In the genomic region with DNA sequence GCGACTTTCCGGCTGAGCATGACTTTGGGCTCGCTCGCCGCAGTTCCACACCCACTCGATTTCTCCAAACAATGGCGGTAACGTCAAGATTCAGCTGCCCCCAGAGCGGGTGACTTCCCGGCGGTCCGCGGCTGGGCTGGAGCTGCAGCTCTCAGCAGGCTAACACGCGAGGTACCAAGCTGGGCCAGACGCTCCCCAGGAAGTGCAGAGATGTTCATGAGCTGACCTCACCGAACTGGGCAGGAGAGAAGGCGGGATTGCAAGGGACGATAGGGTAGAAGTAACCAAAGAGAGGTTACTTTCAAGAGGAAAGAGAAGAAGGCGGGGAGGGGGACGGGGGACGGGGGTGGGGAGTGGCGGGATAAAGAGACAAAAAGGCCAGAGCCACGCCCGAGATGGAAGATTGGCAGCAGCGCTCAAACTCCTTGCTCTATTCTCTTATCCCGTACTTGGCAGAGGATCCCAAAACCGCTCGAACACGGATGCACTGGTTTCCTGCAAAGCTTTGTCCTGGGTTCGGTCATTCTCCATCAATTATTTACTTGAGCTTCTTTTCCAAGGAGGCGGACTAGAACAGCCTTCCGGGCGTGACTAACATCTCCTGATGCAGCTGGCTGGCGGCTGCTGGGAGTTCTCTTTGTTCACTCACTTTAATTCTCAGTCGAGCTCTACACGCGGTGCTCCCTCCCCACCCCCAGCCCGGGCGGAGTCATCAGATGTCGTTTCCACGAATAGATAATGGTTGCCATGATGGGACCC, we compare ENCODE assay signal across 7 cellular contexts.
A peak's percentile ranks its signal among the peaks of the same experiment; 100 is the strongest.
DNase-seq lines count a peak whose midpoint lies in the region; ATAC-seq, FAIRE-seq and TF ChIP-seq lines count a peak whose summit lies in the region.

A gene (minus strand): TSS at position 626 of the 759 bp plus-strand sequence.

- peak within 1 kb of the TSS; percentile 88 for H3K27ac ChIP-seq in HUES48 (ENCODE audit: low read depth, low read length)

- ATAC-seq in stimulated activated memory B cell treated with anti-CD40 and anti-IgM and Interleukin-4, amounts not matched to agents 10 μg/mL and 1 μg/mL and 100 μg/mL, for 72 hours, result no peak
- no peak for ATAC-seq in HG03108 (IDR thresholded peaks at IDR 0.05; ENCODE audit: unreplicated experiment)

- H3K4me1 Mint-ChIP-seq in stimulated activated memory B cell treated with anti-CD40 and anti-IgM and Interleukin-4, amounts not matched to agents 10 μg/mL and 1 μg/mL and 100 μg/mL, for 72 hours, result peaks cover 27% of the 10 kb centered on the region

- no peaks in the 10 kb centered on the region for H3K36me3 Mint-ChIP-seq in stimulated activated memory B cell treated with anti-CD40 and anti-IgM and Interleukin-4, amounts not matched to agents 10 μg/mL and 1 μg/mL and 100 μg/mL, for 72 hours

- peaks cover 36% of the 10 kb centered on the region for H3K27me3 Mint-ChIP-seq in stimulated activated memory B cell treated with anti-CD40 and anti-IgM and Interleukin-4, amounts not matched to agents 10 μg/mL and 1 μg/mL and 100 μg/mL, for 72 hours

- H3K4me1 ChIP-seq in HUES48 (ENCODE audit: control insufficient read depth, insufficient read depth, low read length), result peaks cover 15% of the 10 kb centered on the region

- H3K4me3 ChIP-seq in HUES48 (ENCODE audit: low read depth, low read length), result peak within 1 kb of the TSS; percentile 94
- peak within 1 kb of the TSS; percentile 59 for H3K4me3 ChIP-seq in astrocyte of the cerebellum (ENCODE audit: low read depth, low read length)

- DNase-seq in RCC 7860 (ENCODE audit: low spot score), result peak; percentile 92
- peak; percentile 49 for DNase-seq in astrocyte of the cerebellum (ENCODE audit: low read depth)
- peak; percentile 75 for DNase-seq in left kidney (ENCODE audit: low read depth, low spot score)
- no peak for DNase-seq in T-helper 9 cell

- H3K27ac Mint-ChIP-seq in stimulated activated memory B cell treated with anti-CD40 and anti-IgM and Interleukin-4, amounts not matched to agents 10 μg/mL and 1 μg/mL and 100 μg/mL, for 72 hours, result no peak within 1 kb of the TSS

- peaks cover 28% of the 10 kb centered on the region for H3K27me3 ChIP-seq in HUES48 (ENCODE audit: control insufficient read depth, insufficient read depth, low read length)

- peak; percentile 90 for FAIRE-seq in RCC 7860 (lab: Jason Lieb, UNC)

- TF ChIP-seq CTCF in astrocyte of the cerebellum (IDR thresholded peaks at IDR 0.05; ENCODE audit: low read depth, low read length, missing control alignments), result no peak

- no peaks in the 10 kb centered on the region for H3K9me3 Mint-ChIP-seq in stimulated activated memory B cell treated with anti-CD40 and anti-IgM and Interleukin-4, amounts not matched to agents 10 μg/mL and 1 μg/mL and 100 μg/mL, for 72 hours

- no peaks in the 10 kb centered on the region for H3K9me3 ChIP-seq in HUES48 (ENCODE audit: control insufficient read depth, insufficient read depth, low read length)

- peak within 1 kb of the TSS; percentile 36 for H3K4me3 Mint-ChIP-seq in stimulated activated memory B cell treated with anti-CD40 and anti-IgM and Interleukin-4, amounts not matched to agents 10 μg/mL and 1 μg/mL and 100 μg/mL, for 72 hours

- no peaks in the 10 kb centered on the region for H3K36me3 ChIP-seq in HUES48 (ENCODE audit: control insufficient read depth, insufficient read depth, low read length)

- H3K9ac ChIP-seq in HUES48 (ENCODE audit: low read depth, low read length), result peak within 1 kb of the TSS; percentile 75

- in situ Hi-C loops in astrocyte of the cerebellum (cut with HindIII; ENCODE audit: low sequenced_read_pairs), result no loop called here
